Comparison of ENCODE assay signal across 23 cellular contexts in the genomic region with DNA sequence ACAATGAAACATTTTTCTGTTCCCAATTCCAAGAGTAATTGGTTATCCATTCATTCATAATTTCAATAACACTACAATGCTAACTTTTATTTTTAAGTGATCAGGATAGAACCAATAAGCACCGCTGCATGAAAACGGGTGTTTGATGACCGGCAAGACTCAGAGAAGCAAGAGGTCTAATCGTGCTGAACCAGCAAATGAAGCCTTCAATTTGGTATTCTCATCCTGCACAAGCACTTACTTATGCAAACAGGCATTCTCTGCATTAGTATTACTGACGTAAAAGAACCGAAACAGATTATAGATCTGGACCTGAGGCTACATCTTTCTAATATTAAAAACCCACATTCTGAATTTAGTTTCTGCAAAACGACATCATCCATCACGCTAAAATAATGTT.
"Had no signal": no experiment of that assay in that cellular context is flagged by ENCODE, and none has a peak within 500 bp of the region (broad histone marks: within the 10 kb centered on the region; RNA-seq: fewer than 3 reads in every experiment).

No MANE protein-coding gene starts in this region.

- H3K36me3 ChIP-seq: ovary had no signal

- H3K27me3 ChIP-seq: gastrocnemius medialis, left lung, ovary, sigmoid colon, testis, tibial artery had no signal

- DNase-seq: cortex of kidney; foreskin fibroblast; gastrocnemius medialis; head of caudate nucleus; kidney; left lung; mesendoderm; midbrain; naive thymus-derived CD4-positive, alpha-beta T cell; occipital lobe; ovary; psoas muscle; right cardiac atrium; sigmoid colon; stimulated activated CD4-positive, alpha-beta T cell treated with anti-CD3 and anti-CD28 coated beads, Interleukin-2, amount 100 ng/mL, for 24 hours; stimulated activated CD4-positive, alpha-beta T cell treated with anti-CD3 and anti-CD28 coated beads, Interleukin-4, amount 100 ng/mL, for 24 hours; stimulated activated naive CD8-positive, alpha-beta T cell treated with anti-CD3 and anti-CD28 coated beads, Interleukin-15, Interleukin-2, amounts not matched to agents 100 U/mL and 50 U/mL, for 24 hours; substantia nigra; testis; tibial artery had no signal

- H3K4me3 ChIP-seq: gastrocnemius medialis, left lung, ovary, psoas muscle, sigmoid colon, testis, tibial artery had no signal

- H3K9me3 ChIP-seq: gastrocnemius medialis, left lung, ovary, psoas muscle, sigmoid colon, testis, tibial artery had no signal

- H3K27ac ChIP-seq: epithelial cell of prostate, gastrocnemius medialis, left lung, ovary, psoas muscle, sigmoid colon, testis, tibial artery had no signal

- H3K4me1 ChIP-seq: gastrocnemius medialis, left lung, psoas muscle, sigmoid colon, testis, tibial artery had no signal

- ATAC-seq: esophagus mucosa; gastrocnemius medialis; left lung; naive thymus-derived CD4-positive, alpha-beta T cell; psoas muscle; right cardiac atrium; stimulated activated memory B cell treated with anti-CD40 and anti-IgM and Interleukin-4, amounts not matched to agents 10 μg/mL and 1 μg/mL and 100 μg/mL, for 72 hours; stimulated activated naive CD8-positive, alpha-beta T cell treated with anti-CD3 and anti-CD28 coated beads, Interleukin-15, Interleukin-2, amounts not matched to agents 100 U/mL and 50 U/mL, for 24 hours had no signal
